Comparison of ENCODE assay signal across 7 cellular contexts in genomic region chr4:126446917-126447316, GRCh38.
"Had no signal": no experiment of that assay in that cellular context is flagged by ENCODE, and none has a peak within 500 bp of the region (broad histone marks: within the 10 kb centered on the region; RNA-seq: fewer than 3 reads in every experiment).

No MANE protein-coding gene starts in this region.

- H3K4me3 Mint-ChIP-seq: HFFc6 had no signal

- H3K9me3 ChIP-seq: HAP-1 had no signal

- DNase-seq: GOT3, H7, HFFc6, IMR-90 had no signal

- H3K27ac Mint-ChIP-seq: HFFc6 had no signal

- H3K27ac ChIP-seq: HL-60 had no signal

- H3K4me3 ChIP-seq: HAP-1 had no signal

- ATAC-seq: HCT116 had no signal

- H3K9me3 Mint-ChIP-seq: HFFc6 had no signal

- H3K36me3 ChIP-seq: HAP-1 had no signal
